ENCODE assay signal across 27 cellular contexts in genomic region chr5:174796711-174797192, GRCh38.
"Had no signal": no experiment of that assay in that cellular context is flagged by ENCODE, and none has a peak within 500 bp of the region (broad histone marks: within the 10 kb centered on the region; RNA-seq: fewer than 3 reads in every experiment).

No MANE protein-coding gene starts in this region.

- H3K4me1 Mint-ChIP-seq: immature natural killer cell; natural killer cell; stimulated activated effector memory CD8-positive, alpha-beta T cell treated with anti-CD3 and anti-CD28 coated beads, Interleukin-12 subunit alpha, Interleukin-12 subunit beta, amount 100 ng/mL, for 72 hours had no signal

- H3K36me3 Mint-ChIP-seq: immature natural killer cell; mesothelial cell of epicardium; natural killer cell; stimulated activated effector memory CD8-positive, alpha-beta T cell treated with anti-CD3 and anti-CD28 coated beads, Interleukin-12 subunit alpha, Interleukin-12 subunit beta, amount 100 ng/mL, for 72 hours had no signal

- H3K4me1 ChIP-seq: pancreas, prostate gland, upper lobe of right lung had no signal

- H3K9me3 Mint-ChIP-seq: mesothelial cell of epicardium; natural killer cell; stimulated activated effector memory CD8-positive, alpha-beta T cell treated with anti-CD3 and anti-CD28 coated beads, Interleukin-12 subunit alpha, Interleukin-12 subunit beta, amount 100 ng/mL, for 72 hours; stimulated activated naive CD8-positive, alpha-beta T cell treated with anti-CD3 and anti-CD28 coated beads, Interleukin-15, Interleukin-2, amounts not matched to agents 100 ng/mL and 50 ng/mL, for 24 hours had no signal

- H3K27ac Mint-ChIP-seq: immature natural killer cell; mesothelial cell of epicardium; natural killer cell; stimulated activated effector memory CD8-positive, alpha-beta T cell treated with anti-CD3 and anti-CD28 coated beads, Interleukin-12 subunit alpha, Interleukin-12 subunit beta, amount 100 ng/mL, for 72 hours; stimulated activated naive CD8-positive, alpha-beta T cell treated with anti-CD3 and anti-CD28 coated beads, Interleukin-15, Interleukin-2, amounts not matched to agents 100 ng/mL and 50 ng/mL, for 24 hours had no signal

- DNase-seq: hypothalamus; immature natural killer cell; left ventricle myocardium inferior; mesendoderm; naive B cell; natural killer cell; pancreas; posterior cingulate gyrus; retina; right cardiac atrium; sigmoid colon; small intestine; spleen; stimulated activated CD4-positive, alpha-beta T cell treated with anti-CD3 and anti-CD28 coated beads, Interleukin-4, amount 100 ng/mL, for 24 hours; stimulated activated naive CD4-positive, alpha-beta T cell; tibial artery; trophoblast cell; upper lobe of right lung had no signal

- H3K9me3 ChIP-seq: pancreas, prostate gland, sigmoid colon, upper lobe of right lung had no signal

- ATAC-seq: natural killer cell; pancreas; right cardiac atrium; stimulated activated effector memory CD8-positive, alpha-beta T cell treated with anti-CD3 and anti-CD28 coated beads, Interleukin-12 subunit alpha, Interleukin-12 subunit beta, amount 100 ng/mL, for 72 hours; upper lobe of right lung had no signal

- H3K27ac ChIP-seq: left ventricle myocardium inferior, pancreas, prostate gland, sigmoid colon, spleen, suprapubic skin, thoracic aorta, tibial artery, upper lobe of right lung had no signal

- H3K36me3 ChIP-seq: left ventricle myocardium inferior, pancreas, prostate gland, sigmoid colon, spleen, suprapubic skin, thoracic aorta, tibial artery, upper lobe of right lung had no signal

- FAIRE-seq: islet of Langerhans, pancreas, small intestine, urothelium cell line had no signal

- H3K4me3 ChIP-seq: left ventricle myocardium inferior, lung, pancreas, prostate gland, sigmoid colon, spleen, suprapubic skin, thoracic aorta, tibial artery, upper lobe of right lung had no signal

- H3K4me3 Mint-ChIP-seq: immature natural killer cell; mesothelial cell of epicardium; naive B cell; natural killer cell; stimulated activated effector memory CD8-positive, alpha-beta T cell treated with anti-CD3 and anti-CD28 coated beads, Interleukin-12 subunit alpha, Interleukin-12 subunit beta, amount 100 ng/mL, for 72 hours; stimulated activated naive CD8-positive, alpha-beta T cell treated with anti-CD3 and anti-CD28 coated beads, Interleukin-15, Interleukin-2, amounts not matched to agents 100 ng/mL and 50 ng/mL, for 24 hours had no signal
